Comparison of ENCODE assay signal across 1 cellular context in genomic region chr1:2196901-2197638, GRCh38.
TF ChIP-seq lines count a peak whose summit lies in the region.

No MANE protein-coding gene starts in this region.

TF ChIP-seq in HepG2, 621 proteins besides CTCF, POLR2A, EP300 and RAD21:
- TF ChIP-seq ZFX (CRISPR knock-in tag; IDR thresholded peaks at IDR 0.05; ENCODE audit: low read depth) (0 out of 2 replicates have a peak, but pooled peaks have one; percentile 39), NCOA1 (CRISPR knock-in tag; IDR thresholded peaks at IDR 0.05) (no peak), HNRNPL (IDR thresholded peaks at IDR 0.05; ENCODE audit: low read depth, low read length) (0 out of 2 replicates have a peak, but pooled peaks have one; percentile 26), AGO2 (optimal IDR thresholded peaks at IDR 0.05; ENCODE audit: low read depth, low read length) (peak; percentile 20)
